10 cellular contexts compared by ENCODE assay signal in genomic region chr2:56077352-56077915, GRCh38.
DNase-seq lines count a peak whose midpoint lies in the region; ATAC-seq and TF ChIP-seq lines count a peak whose summit lies in the region.
"Had no signal": no experiment of that assay in that cellular context is flagged by ENCODE, and none has a peak within 500 bp of the region (broad histone marks: within the 10 kb centered on the region; RNA-seq: fewer than 3 reads in every experiment).

No MANE protein-coding gene starts in this region.

- no peak overlapping the region for H4K91ac ChIP-seq in trophoblast cell (ENCODE audit: low read depth, low read length)

- no peak overlapping the region for H4K12ac ChIP-seq in trophoblast cell (ENCODE audit: low read depth, low read length)

- TF ChIP-seq POLR2A in upper lobe of left lung (IDR thresholded peaks at IDR 0.05) = no peak

- no peak overlapping the region for H2BK12ac ChIP-seq in trophoblast cell (ENCODE audit: low read length)

- H3K14ac ChIP-seq in trophoblast cell (ENCODE audit: low read length) = no peak overlapping the region

- H3K27me3 Mint-ChIP-seq in chondrocyte (ENCODE audit: low read depth) = peaks cover 15% of the 10 kb centered on the region
- H3K27me3 Mint-ChIP-seq: central memory CD8-positive, alpha-beta T cell had no signal

- DNase-seq in NCI-H2107 treated with DMSO at 0.1 percent for 48 hours (lab: John Stamatoyannopoulos, UW; ENCODE audit: unreplicated experiment) (peak; percentile 5), NCI-H2107 (lab: John Stamatoyannopoulos, UW) (no peak), NCI-H1436 treated with DMSO at 0.1 percent for 48 hours (lab: John Stamatoyannopoulos, UW) (peak; percentile 8), chondrocyte (ENCODE audit: low spot score) (no peak), trophoblast cell (peak; percentile 45 to 76), upper lobe of left lung (no peak), NCI-H510A treated with DMSO at 0.1 percent for 48 hours (lab: John Stamatoyannopoulos, UW) (no peak)

- H3K9me3 ChIP-seq in trophoblast cell (ENCODE audit: insufficient read depth, low read depth, low read length) (no peaks in the 10 kb centered on the region), upper lobe of left lung (no peaks in the 10 kb centered on the region)
- H3K9me3 ChIP-seq: BLaER1 had no signal

- H3K27me3 ChIP-seq in trophoblast cell (ENCODE audit: insufficient read depth, low read length) (no peaks in the 10 kb centered on the region), upper lobe of left lung (no peaks in the 10 kb centered on the region)
- H3K27me3 ChIP-seq: BLaER1 had no signal

- no peak overlapping the region for H2BK120ac ChIP-seq in trophoblast cell (ENCODE audit: insufficient read depth, low read length, poor library complexity)

- H3K23ac ChIP-seq in trophoblast cell (ENCODE audit: low read length) = no peak overlapping the region

- TF ChIP-seq CTCF in chondrocyte (IDR thresholded peaks at IDR 0.05) = peak; percentile 64
- no peak for TF ChIP-seq CTCF in upper lobe of left lung (IDR thresholded peaks at IDR 0.05)

- H3K27ac Mint-ChIP-seq in chondrocyte (ENCODE audit: unreplicated experiment) = no peak overlapping the region

- H2AFZ ChIP-seq in trophoblast cell (ENCODE audit: insufficient read depth, low read length, poor library complexity) = no peak overlapping the region

- no CpG with 5 or more reads among the region's 6 CpGs for WGBS in trophoblast cell (ENCODE audit: extremely low coverage, insufficient coverage, insufficient read length)
- WGBS in upper lobe of left lung, 2 donors = 67 to 70% methylated on average over 6 of the region's 6 CpGs

- no peaks in the 10 kb centered on the region for H3K4me1 Mint-ChIP-seq in chondrocyte (ENCODE audit: low read depth)
- H3K4me1 Mint-ChIP-seq: central memory CD8-positive, alpha-beta T cell had no signal

- H2BK5ac ChIP-seq in trophoblast cell (ENCODE audit: low read depth, low read length, poor library complexity) = no peak overlapping the region

- no peak for TF ChIP-seq EP300 in upper lobe of left lung (IDR thresholded peaks at IDR 0.05)

- no peaks in the 10 kb centered on the region for H3K36me3 Mint-ChIP-seq in chondrocyte (ENCODE audit: low read depth)

- H3K9ac ChIP-seq in trophoblast cell (ENCODE audit: low read length) = no peak overlapping the region
- H3K9ac ChIP-seq: BLaER1 had no signal

- H3K4me1 ChIP-seq in trophoblast cell (ENCODE audit: control insufficient read depth in 1 of 2, insufficient read depth in 2 of 2, low read length in 2 of 2) = no peaks in the 10 kb centered on the region
- H3K4me1 ChIP-seq in upper lobe of left lung = no peaks in the 10 kb centered on the region
- H3K4me1 ChIP-seq: BLaER1 had no signal

- no peak for ATAC-seq in upper lobe of left lung (ENCODE audit: low FRiP score in 2 of 2)
- ATAC-seq in GM18873 (IDR thresholded peaks at IDR 0.05; ENCODE audit: low FRiP score, unreplicated experiment) = no peak

- H3K18ac ChIP-seq in trophoblast cell (ENCODE audit: low read length) = no peak overlapping the region

- no peak overlapping the region for H3K4ac ChIP-seq in trophoblast cell (ENCODE audit: low read depth, low read length)

- no peak overlapping the region for H3K4me2 ChIP-seq in trophoblast cell (ENCODE audit: low read length)
- H3K4me2 ChIP-seq: BLaER1 had no signal

- H3K36me3 ChIP-seq in trophoblast cell (ENCODE audit: control insufficient read depth in 1 of 2, insufficient read depth in 2 of 2, low read length in 2 of 2) = no peaks in the 10 kb centered on the region
- no peaks in the 10 kb centered on the region for H3K36me3 ChIP-seq in upper lobe of left lung
- H3K36me3 ChIP-seq: BLaER1 had no signal

- no peak overlapping the region for H2AK5ac ChIP-seq in trophoblast cell (ENCODE audit: low read length)

- H3K79me1 ChIP-seq in trophoblast cell (ENCODE audit: low read length) = no peaks in the 10 kb centered on the region

- no peak overlapping the region for H3K4me3 Mint-ChIP-seq in chondrocyte (ENCODE audit: unreplicated experiment)
- H3K4me3 Mint-ChIP-seq: central memory CD8-positive, alpha-beta T cell had no signal

- peaks cover 10% of the 10 kb centered on the region for H3K9me3 Mint-ChIP-seq in chondrocyte (ENCODE audit: low read depth)

- H4K8ac ChIP-seq in trophoblast cell (ENCODE audit: low read depth, low read length) = no peak overlapping the region

- H3K27ac ChIP-seq in trophoblast cell (ENCODE audit: low read depth, low read length) (no peak overlapping the region), upper lobe of left lung (no peak overlapping the region)
- H3K27ac ChIP-seq: BLaER1 had no signal

- H3K4me3 ChIP-seq in trophoblast cell (ENCODE audit: low read depth, low read length) = no peak overlapping the region
- no peak overlapping the region for H3K4me3 ChIP-seq in upper lobe of left lung
- H3K4me3 ChIP-seq: BLaER1 had no signal

- H3K79me2 ChIP-seq in trophoblast cell (ENCODE audit: control insufficient read depth, insufficient read depth, low read length, poor library complexity) = no peaks in the 10 kb centered on the region

Comparison
In these comparisons a context has a peak if more than half of its experiments do, and no peak if none do; other contexts are left out.
1. DNase-seq: peak in NCI-H2107 treated with DMSO at 0.1 percent for 48 hours (single experiment), NCI-H1436 treated with DMSO at 0.1 percent for 48 hours (single experiment) and trophoblast cell (2 of 2); none in NCI-H2107 (single experiment), chondrocyte (single experiment), upper lobe of left lung (0 of 2) and NCI-H510A treated with DMSO at 0.1 percent for 48 hours (single experiment).